20 cellular contexts compared by ENCODE assay signal in genomic region chr11:125210112-125210511, GRCh38. TPM values are rescaled to one million over a fixed set of nuclear protein-coding genes. Genes with fewer than 3 reads are reported as not detected.
DNase-seq lines count a peak whose midpoint lies in the region; ATAC-seq and TF ChIP-seq lines count a peak whose summit lies in the region.
"Had no signal": no experiment of that assay in that cellular context is flagged by ENCODE, and none has a peak within 500 bp of the region (broad histone marks: within the 10 kb centered on the region; RNA-seq: fewer than 3 reads in every experiment).

No MANE protein-coding gene starts in this region.

- H3K36me3 Mint-ChIP-seq in GM23338 (ENCODE audit: low read depth) (no peaks in the 10 kb centered on the region), neural crest cell (ENCODE audit: low read depth) (peaks cover 2% of the 10 kb centered on the region)
- H3K36me3 Mint-ChIP-seq: CD4-positive, alpha-beta memory T cell had no signal

- H3F3A ChIP-seq in GM23338 (replicated peaks; ENCODE audit: low read depth), result no peaks in the 10 kb centered on the region

- no peaks in the 10 kb centered on the region for H3K79me2 ChIP-seq in GM23338 (replicated peaks; ENCODE audit: insufficient read depth)

- H3K27ac ChIP-seq in GM23338 (ENCODE audit: low read depth) (no peak overlapping the region), upper lobe of right lung (no peak overlapping the region)
- H3K27ac ChIP-seq: A549 had no signal

- H3K27me3 ChIP-seq in GM23338 (ENCODE audit: insufficient read depth) (peaks cover 9% of the 10 kb centered on the region; the same call in 1 of the 2 replicates), upper lobe of right lung (no peaks in the 10 kb centered on the region)

- DNase-seq in GM23338 (ENCODE audit: low spot score) (peak; percentile 43), islet precursor cell (peak; percentile 61), neural crest cell (ENCODE audit: low read depth, low spot score) (no peak), upper lobe of right lung (peak; percentile 33), NCI-H2171 (lab: John Stamatoyannopoulos, UW) (no peak), left colon (no peak)
- DNase-seq: CD4-positive, alpha-beta memory T cell; DMS153; EL; GOT3; KBM-7; NCI-H1105 treated with DMSO at 0.1 percent for 48 hours; NCI-H1694; NCI-H510A treated with DMSO at 0.1 percent for 48 hours; NCI-H774; OCI-M1; SHP77 had no signal

- peaks cover 23% of the 10 kb centered on the region for H3K4me1 ChIP-seq in GM23338 (ENCODE audit: insufficient read depth)
- peaks cover 6% of the 10 kb centered on the region for H3K4me1 ChIP-seq in upper lobe of right lung
- H3K4me1 ChIP-seq: A549 had no signal

- no peak overlapping the region for H3K4me2 ChIP-seq in GM23338
- H3K4me2 ChIP-seq: A549 had no signal

- H4K20me1 ChIP-seq in GM23338 (replicated peaks; ENCODE audit: insufficient read depth), result no peaks in the 10 kb centered on the region

- no peaks in the 10 kb centered on the region for H3K9me3 ChIP-seq in upper lobe of right lung
- H3K9me3 ChIP-seq: A549 had no signal

- H2AFZ ChIP-seq in GM23338, result no peak overlapping the region

- H3K4me3 ChIP-seq in GM23338 (no peak overlapping the region), upper lobe of right lung (no peak overlapping the region)
- H3K4me3 ChIP-seq: A549 had no signal

- TF ChIP-seq CTCF in GM23338 (conservative IDR thresholded peaks at IDR 0.05; ENCODE audit: low read depth in 2 of 2) (no peak), neural crest cell (conservative IDR thresholded peaks at IDR 0.05) (no peak), upper lobe of right lung (IDR thresholded peaks at IDR 0.05) (no peak)

- intact Hi-C loops in upper lobe of right lung (cut with DNase I) (no loop called here), left colon (cut with DNase I, micrococcal nuclease) (no loop called here)

- H3K4me3 Mint-ChIP-seq in GM23338 (no peak overlapping the region), neural crest cell (peak overlapping the region; percentile 45)
- H3K4me3 Mint-ChIP-seq: CD4-positive, alpha-beta memory T cell had no signal

- H3K27me3 Mint-ChIP-seq in GM23338 (ENCODE audit: insufficient read depth, low read depth, poor library complexity) (peaks cover 15% of the 10 kb centered on the region), neural crest cell (ENCODE audit: low read depth) (peaks cover 3% of the 10 kb centered on the region)

- H3K4me1 Mint-ChIP-seq in GM23338, result peaks cover 31% of the 10 kb centered on the region
- peaks cover 26% of the 10 kb centered on the region for H3K4me1 Mint-ChIP-seq in neural crest cell
- H3K4me1 Mint-ChIP-seq: CD4-positive, alpha-beta memory T cell had no signal

- H3K27ac Mint-ChIP-seq in GM23338 (no peak overlapping the region), neural crest cell (ENCODE audit: unreplicated experiment) (no peak overlapping the region)
- H3K27ac Mint-ChIP-seq: CD4-positive, alpha-beta memory T cell had no signal

- no peaks in the 10 kb centered on the region for H3K9me3 Mint-ChIP-seq in GM23338
- no peaks in the 10 kb centered on the region for H3K9me3 Mint-ChIP-seq in neural crest cell
- H3K9me3 Mint-ChIP-seq: CD4-positive, alpha-beta memory T cell had no signal

- H3K36me3 ChIP-seq in GM23338 (ENCODE audit: insufficient read depth), result no peaks in the 10 kb centered on the region
- H3K36me3 ChIP-seq in upper lobe of right lung, result no peaks in the 10 kb centered on the region

- peak; percentile 5; the same call in 1 of the 3 replicates for ATAC-seq in GM23338
- ATAC-seq in upper lobe of right lung, result no peak
- ATAC-seq in HG03097 (IDR thresholded peaks at IDR 0.05; ENCODE audit: low FRiP score, unreplicated experiment), result no peak
- ATAC-seq in left colon, result no peak
- ATAC-seq: A549, HepG2 had no signal

- 0 out of 2 replicates have a peak, but pooled peaks cover 7% of the 10 kb centered on the region for H3K9me2 ChIP-seq in GM23338 (ENCODE audit: insufficient read depth)

TF ChIP-seq in GM23338, 12 proteins besides CTCF, POLR2A, EP300 and RAD21 (continues in another document):
- TF ChIP-seq JUNB (IDR thresholded peaks at IDR 0.05; ENCODE audit: unreplicated experiment) (no peak), CREB1 (CRISPR knock-in tag; IDR thresholded peaks at IDR 0.05; ENCODE audit: low read depth) (no peak), STAT1 (IDR thresholded peaks at IDR 0.05; ENCODE audit: unreplicated experiment) (no peak), EZH2phosphoT487 (IDR thresholded peaks at IDR 0.05; ENCODE audit: unreplicated experiment) (no peak), EZH2 (IDR thresholded peaks at IDR 0.05; ENCODE audit: low read depth, unreplicated experiment) (no peak), ZNF114 (CRISPR knock-in tag; IDR thresholded peaks at IDR 0.05) (no peak), NANOG (IDR thresholded peaks at IDR 0.05; ENCODE audit: borderline replicate concordance) (no peak), ZNF462 (CRISPR knock-in tag; IDR thresholded peaks at IDR 0.05) (no peak)

RNA-seq across cellular contexts. Expression of gene PKNOX2, which starts 45.6 kb away (rescaled TPM):
- total RNA-seq in GM23338 (2014; rRNA removed; shearing (Covaris generic)), result 0.43 and 0.83 TPM in 2 replicates
- polyA plus RNA-seq in GM23338 (2016; fragmentation: Nextera tagmentation; extraction: Ambion mirVana), result 0.35 and 0.42 TPM in 2 replicates
- 21.5 and 23.5 TPM in 2 replicates for total RNA-seq in neural crest cell
- total RNA-seq in upper lobe of right lung, result 17.8 TPM
- 1 to 10 TPM in 1 of 2 donors, under 1 TPM in 1; 0.49 to 1.5 TPM for total RNA-seq in left colon
- total RNA-seq: CD4-positive, alpha-beta memory T cell; HepG2 had no signal
- polyA plus RNA-seq: A549; CD4-positive, alpha-beta memory T cell; HepG2 had no signal

Comparison
In these comparisons a context has a peak if more than half of its experiments do, and no peak if none do; other contexts are left out.
1. DNase-seq: peak in GM23338 (single experiment), islet precursor cell (single experiment) and upper lobe of right lung (single experiment); none in neural crest cell (single experiment), NCI-H2171 (single experiment) and left colon (0 of 2).